ENCODE assay signal across 12 cellular contexts in genomic region chr6:22925920-22926587, GRCh38.
"Had no signal": no experiment of that assay in that cellular context is flagged by ENCODE, and none has a peak within 500 bp of the region (broad histone marks: within the 10 kb centered on the region; RNA-seq: fewer than 3 reads in every experiment).

No MANE protein-coding gene starts in this region.

- H3K27ac Mint-ChIP-seq: activated CD4-positive, alpha-beta T cell treated with anti-CD3 and anti-CD28 coated beads, Interleukin-2, amount 10 ng/mL, durations not matched to agents 24 days and 14 days; activated naive CD4-positive, alpha-beta T cell treated with anti-CD3 and anti-CD28 coated beads, Interleukin-2, amount 50 U/mL, for 24 hours; activated T-helper 17 cell treated with anti-CD3 and anti-CD28 coated beads, Interleukin-2, amount 50 U/mL, for 72 hours had no signal

- H3K36me3 ChIP-seq: stomach had no signal

- H3K27me3 Mint-ChIP-seq: activated CD4-positive, alpha-beta T cell treated with anti-CD3 and anti-CD28 coated beads, Interleukin-2, amount 10 ng/mL, durations not matched to agents 24 days and 14 days; activated naive CD4-positive, alpha-beta T cell treated with anti-CD3 and anti-CD28 coated beads, Interleukin-2, amount 50 U/mL, for 24 hours; activated T-helper 17 cell treated with anti-CD3 and anti-CD28 coated beads, Interleukin-2, amount 50 U/mL, for 72 hours had no signal

- H3K4me3 Mint-ChIP-seq: activated CD4-positive, alpha-beta T cell treated with anti-CD3 and anti-CD28 coated beads, Interleukin-2, amount 10 ng/mL, durations not matched to agents 24 days and 14 days; activated naive CD4-positive, alpha-beta T cell treated with anti-CD3 and anti-CD28 coated beads, Interleukin-2, amount 50 U/mL, for 24 hours; activated T-helper 17 cell treated with anti-CD3 and anti-CD28 coated beads, Interleukin-2, amount 50 U/mL, for 72 hours had no signal

- H3K4me1 ChIP-seq: body of pancreas had no signal

- H3K9me3 Mint-ChIP-seq: activated CD4-positive, alpha-beta T cell treated with anti-CD3 and anti-CD28 coated beads, Interleukin-2, amount 10 ng/mL, durations not matched to agents 24 days and 14 days; activated naive CD4-positive, alpha-beta T cell treated with anti-CD3 and anti-CD28 coated beads, Interleukin-2, amount 50 U/mL, for 24 hours; activated T-helper 17 cell treated with anti-CD3 and anti-CD28 coated beads, Interleukin-2, amount 50 U/mL, for 72 hours had no signal

- H3K27ac ChIP-seq: body of pancreas, stomach had no signal

- DNase-seq: activated CD4-positive, alpha-beta T cell treated with anti-CD3 and anti-CD28 coated beads, Interleukin-2, amount 10 ng/mL, durations not matched to agents 24 days and 14 days; activated CD8-positive, alpha-beta memory T cell treated with anti-CD3 and anti-CD28 coated beads for 24 hours; activated T-cell treated with anti-CD3 and anti-CD28 coated beads for 4 hours; amniotic stem cell; body of pancreas; cerebellar nuclear complex; foreskin fibroblast; kidney; stomach had no signal

- H3K4me3 ChIP-seq: body of pancreas, stomach had no signal

- H3K9me3 ChIP-seq: body of pancreas, stomach had no signal

- ATAC-seq: activated T-helper 17 cell treated with anti-CD3 and anti-CD28 coated beads, Interleukin-2, amount 50 U/mL, for 72 hours; body of pancreas; esophagus mucosa had no signal

- H3K27me3 ChIP-seq: body of pancreas, stomach had no signal

- H3K36me3 Mint-ChIP-seq: activated naive CD4-positive, alpha-beta T cell treated with anti-CD3 and anti-CD28 coated beads, Interleukin-2, amount 50 U/mL, for 24 hours had no signal

- H3K4me1 Mint-ChIP-seq: activated CD4-positive, alpha-beta T cell treated with anti-CD3 and anti-CD28 coated beads, Interleukin-2, amount 10 ng/mL, durations not matched to agents 24 days and 14 days; activated naive CD4-positive, alpha-beta T cell treated with anti-CD3 and anti-CD28 coated beads, Interleukin-2, amount 50 U/mL, for 24 hours; activated T-helper 17 cell treated with anti-CD3 and anti-CD28 coated beads, Interleukin-2, amount 50 U/mL, for 72 hours had no signal
